Comparison of ENCODE assay signal across 10 cellular contexts in the genomic region with DNA sequence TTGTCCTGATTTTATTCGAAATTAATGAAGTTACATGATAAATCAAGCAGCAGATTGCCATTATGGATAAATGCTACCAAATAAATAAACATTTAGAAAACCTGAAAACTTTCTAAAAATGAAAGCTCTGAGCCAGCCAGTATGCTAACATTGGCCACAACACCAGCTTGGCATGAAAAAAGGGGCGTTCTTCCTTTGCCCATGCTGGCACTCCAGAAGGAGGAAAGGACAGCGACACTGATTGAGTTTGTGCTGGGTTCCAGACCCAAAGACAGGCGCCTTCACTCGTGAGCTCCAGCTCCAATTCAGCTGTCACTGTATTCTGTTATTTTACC. TPM values are rescaled to one million over a fixed set of nuclear protein-coding genes. Genes with fewer than 3 reads are reported as not detected.
A peak's percentile ranks its signal among the peaks of the same experiment; 100 is the strongest.
DNase-seq lines count a peak whose midpoint lies in the region; ATAC-seq, FAIRE-seq and TF ChIP-seq lines count a peak whose summit lies in the region.
"Had no signal": no experiment of that assay in that cellular context is flagged by ENCODE, and none has a peak within 500 bp of the region (broad histone marks: within the 10 kb centered on the region; RNA-seq: fewer than 3 reads in every experiment).

No MANE protein-coding gene starts in this region.

- peaks cover 12% of the 10 kb centered on the region for H3K36me3 Mint-ChIP-seq in CD8-positive, alpha-beta T cell

- TF ChIP-seq EP300 in esophagus muscularis mucosa (IDR thresholded peaks at IDR 0.05), result no peak

- no peak for FAIRE-seq in HTR-8/SVneo (lab: Jason Lieb, UNC)

- H3K27ac Mint-ChIP-seq in CD8-positive, alpha-beta T cell, result no peak overlapping the region

- no peak overlapping the region for H2AFZ ChIP-seq in Loucy (ENCODE audit: low read length)

- POLR2A ChIA-PET in CD8-positive, alpha-beta T cell (lab: Charles Lee), result no interaction called here

- peaks cover 64% of the 10 kb centered on the region for H3K4me1 Mint-ChIP-seq in CD8-positive, alpha-beta T cell (ENCODE audit: low read depth)

- 78% methylated on average over 5 of the region's 5 CpGs for WGBS in esophagus muscularis mucosa

- H3K27me3 Mint-ChIP-seq in CD8-positive, alpha-beta T cell (ENCODE audit: low read depth), result no peaks in the 10 kb centered on the region

- peak overlapping the region; percentile 80 for H3K4me3 Mint-ChIP-seq in CD8-positive, alpha-beta T cell

- no peak for TF ChIP-seq CTCF in CD8-positive, alpha-beta T cell (IDR thresholded peaks at IDR 0.05)
- TF ChIP-seq CTCF in Loucy (conservative IDR thresholded peaks at IDR 0.05; ENCODE audit: low read length) (no peak), esophagus muscularis mucosa (IDR thresholded peaks at IDR 0.05) (no peak)

- H3K9me3 Mint-ChIP-seq in CD8-positive, alpha-beta T cell, result no peaks in the 10 kb centered on the region

- no peak for DNase-seq in CD8-positive, alpha-beta T cell
- DNase-seq in esophagus muscularis mucosa (ENCODE audit: extremely low spot score) (no peak), G401 (ENCODE audit: low spot score) (no peak), HTR-8/SVneo (ENCODE audit: insufficient read length, low spot score) (no peak), activated gamma-delta T cell (lab: John Stamatoyannopoulos, UW) (no peak), superior temporal gyrus (ENCODE audit: extremely low spot score) (no peak)
- DNase-seq: amniotic stem cell, NCI-H1436 treated with DMSO at 0.1 percent for 48 hours had no signal

- no peaks in the 10 kb centered on the region for H3K27me3 ChIP-seq in CD8-positive, alpha-beta T cell (ENCODE audit: insufficient read depth, low read length)
- H3K27me3 ChIP-seq in Loucy (ENCODE audit: insufficient read depth, low read length, poor library complexity, severe bottlenecking), result no peaks in the 10 kb centered on the region
- no peaks in the 10 kb centered on the region for H3K27me3 ChIP-seq in esophagus muscularis mucosa
- H3K27me3 ChIP-seq in skeletal muscle tissue (ENCODE audit: control insufficient read depth in 3 of 3, insufficient read depth in 3 of 3, low read length in 3 of 3), result no peaks in the 10 kb centered on the region

- H3K9me3 ChIP-seq in CD8-positive, alpha-beta T cell (ENCODE audit: low read length), result no peaks in the 10 kb centered on the region
- H3K9me3 ChIP-seq in Loucy (ENCODE audit: insufficient read depth, low read depth, low read length), result no peaks in the 10 kb centered on the region
- H3K9me3 ChIP-seq in esophagus muscularis mucosa, result no peaks in the 10 kb centered on the region
- no peaks in the 10 kb centered on the region for H3K9me3 ChIP-seq in skeletal muscle tissue (ENCODE audit: control insufficient read depth in 3 of 3, low read length in 3 of 3)

- no peaks in the 10 kb centered on the region for H3K9me2 ChIP-seq in Loucy (replicated peaks; ENCODE audit: low read depth, low read length)

- CTCF ChIA-PET in CD8-positive, alpha-beta T cell (lab: Charles Lee), result interaction anchor here (0.5 to 1.5 kb wide), 2 partner anchors 11 to 43 kb away, joined by 3 to 5 read pairs; no protein-coding TSS in a partner anchor

- H4K20me1 ChIP-seq in Loucy (ENCODE audit: insufficient read depth, low read length, poor library complexity, severe bottlenecking), result peaks cover 18% of the 10 kb centered on the region

- H3F3A ChIP-seq in Loucy (ENCODE audit: low read depth), result no peaks in the 10 kb centered on the region

- H3K4me1 ChIP-seq in CD8-positive, alpha-beta T cell (ENCODE audit: insufficient read depth, low read length), result peaks cover 24% of the 10 kb centered on the region
- H3K4me1 ChIP-seq in Loucy (ENCODE audit: insufficient read depth, low read length, poor library complexity, severe bottlenecking) (peaks cover 59% of the 10 kb centered on the region), esophagus muscularis mucosa (peaks cover 40 to 59% (median 54%) of the 10 kb centered on the region in 4 donors), skeletal muscle tissue (ENCODE audit: control insufficient read depth in 3 of 3, insufficient read depth in 3 of 3, low read length in 3 of 3) (peaks cover 49 to 64% (median 55%) of the 10 kb centered on the region in 3 donors)

- H3K4me3 ChIP-seq in CD8-positive, alpha-beta T cell (ENCODE audit: low read depth, low read length), result no peak overlapping the region
- H3K4me3 ChIP-seq in Loucy (ENCODE audit: low read length, poor library complexity, severe bottlenecking) (peak overlapping the region; percentile 19), esophagus muscularis mucosa (no peak overlapping the region), skeletal muscle tissue (ENCODE audit: low read length in 3 of 3) (peak overlapping the region in 2 of 3 donors; percentile 41 to 42)

- no peak for ATAC-seq in CD8-positive, alpha-beta T cell

- H3K27ac ChIP-seq in CD8-positive, alpha-beta T cell (ENCODE audit: low read depth, low read length), result no peak overlapping the region
- peak overlapping the region in 3 of 4 donors; percentile 1 to 70 (median 53) for H3K27ac ChIP-seq in esophagus muscularis mucosa (replicated peaks in 1 of 4)
- H3K27ac ChIP-seq in skeletal muscle tissue (ENCODE audit: low read depth, low read length), result peak overlapping the region; percentile 81

- intact Hi-C loops in CD8-positive, alpha-beta T cell (cut with DNase I, micrococcal nuclease), result loop anchor here in 1 of 2 experiments (10.0 kb wide), 1 partner anchor 117 kb away; the partner anchor contains the start of genes ITIH1 and NEK4
- intact Hi-C loops in esophagus muscularis mucosa (cut with DNase I), result loop anchor here (5.0 to 10.0 kb wide), 2 partner anchors 45 to 117 kb away; partner anchors contain the start of genes ITIH1 and NEK4

- H3K36me3 ChIP-seq in CD8-positive, alpha-beta T cell (ENCODE audit: insufficient read depth, low read length), result no peaks in the 10 kb centered on the region
- H3K36me3 ChIP-seq in Loucy (ENCODE audit: insufficient read depth, low read length), result no peaks in the 10 kb centered on the region
- peaks cover 0 to 4% (median 0%) of the 10 kb centered on the region in 4 donors for H3K36me3 ChIP-seq in esophagus muscularis mucosa
- H3K36me3 ChIP-seq in skeletal muscle tissue (ENCODE audit: control insufficient read depth in 3 of 3, insufficient read depth in 3 of 3, low read length in 3 of 3), result peaks cover 0 to 7% (median 3%) of the 10 kb centered on the region in 3 donors

- TF ChIP-seq POLR2A in esophagus muscularis mucosa (IDR thresholded peaks at IDR 0.05; ENCODE audit: low read depth), result no peak

- H3K9ac ChIP-seq in Loucy (ENCODE audit: low read depth, low read length, poor library complexity, severe bottlenecking) (no peak overlapping the region), skeletal muscle tissue (ENCODE audit: low read depth in 1 of 3, low read length in 3 of 3) (peak overlapping the region; percentile 47 to 62 (median 61))

- H3K4me2 ChIP-seq in Loucy (ENCODE audit: low read depth, low read length, poor library complexity, severe bottlenecking), result peak overlapping the region; percentile 94

- in situ Hi-C loops in G401 (cut with HindIII; ENCODE audit: low sequenced_read_pairs), result loop anchor here (5.0 kb wide), 1 partner anchor 55 kb away; the partner anchor contains the start of gene MUSTN1

- peaks cover 52% of the 10 kb centered on the region for H3K79me2 ChIP-seq in Loucy (ENCODE audit: insufficient read depth, low read length)

RNA-seq across cellular contexts. Expression of gene STIMATE, which starts 5.1 kb away (rescaled TPM):
- total RNA-seq in CD8-positive, alpha-beta T cell, result 10 to 100 TPM; 29.1 to 35.9 TPM
- 10 to 100 TPM; 10.4 to 23.6 (median 14.7) TPM for total RNA-seq in esophagus muscularis mucosa
- total RNA-seq in skeletal muscle tissue, result 8.9 TPM
- total RNA-seq in G401 (2014; rRNA removed; shearing (Covaris generic)), result 6.4 and 8.9 TPM in 2 replicates

RNA-seq across cellular contexts. Expression of gene MUSTN1, which starts 57.4 kb away (rescaled TPM):
- total RNA-seq in CD8-positive, alpha-beta T cell, result 1 to 10 TPM; 3.4 to 6.7 TPM
- 10 to 100 TPM in 3 of 4 donors, 1 to 10 TPM in 1; 6.6 to 17.7 (median 12.5) TPM for total RNA-seq in esophagus muscularis mucosa
- 35.5 TPM for total RNA-seq in skeletal muscle tissue
- total RNA-seq in G401 (2014; rRNA removed; shearing (Covaris generic)), result not detected in 2 replicates

Comparison
In these comparisons a context has a peak if more than half of its experiments do, and no peak if none do; other contexts are left out.
1. H3K4me3 ChIP-seq: peak in Loucy (single experiment) and skeletal muscle tissue (2 of 3); none in CD8-positive, alpha-beta T cell (single experiment) and esophagus muscularis mucosa (0 of 4).